33 cellular contexts compared by ENCODE assay signal in genomic region chr9:101878734-101879133, GRCh38.
"Had no signal": no experiment of that assay in that cellular context is flagged by ENCODE, and none has a peak within 500 bp of the region (broad histone marks: within the 10 kb centered on the region; RNA-seq: fewer than 3 reads in every experiment).

No MANE protein-coding gene starts in this region.

- DNase-seq: activated CD4-positive, alpha-beta memory T cell treated with anti-CD3 and anti-CD28 coated beads, Interleukin-2, amount 10 ng/mL, durations not matched to agents 7 days and 5 days; activated CD4-positive, alpha-beta T cell treated with anti-CD3 and anti-CD28 coated beads for 1 hour; activated CD4-positive, alpha-beta T cell treated with anti-CD3 and anti-CD28 coated beads for 36 hours; activated CD4-positive, alpha-beta T cell treated with anti-CD3 and anti-CD28 coated beads for 48 hours; activated CD4-positive, alpha-beta T cell treated with anti-CD3 and anti-CD28 coated beads, Interleukin-2, amount 10 ng/mL, durations not matched to agents 7 days and 5 days; activated CD4-positive, alpha-beta T cell treated with anti-CD3 and anti-CD28 coated beads, Interleukin-2, amount 50 U/mL, for 48 hours; activated CD4-positive, CD25-positive, alpha-beta regulatory T cell; activated CD8-positive, alpha-beta memory T cell treated with anti-CD3 and anti-CD28 coated beads for 24 hours; activated CD8-positive, alpha-beta memory T cell treated with anti-CD3 and anti-CD28 coated beads, Interleukin-2, amount 10 ng/mL, durations not matched to agents 7 days and 5 days; activated CD8-positive, alpha-beta memory T cell treated with anti-CD3 and anti-CD28 coated beads, Interleukin-2, amount 50 U/mL, for 48 hours; activated CD8-positive, alpha-beta T cell treated with anti-CD3 and anti-CD28 coated beads, Interleukin-2, amount 10 ng/mL, durations not matched to agents 7 days and 5 days; activated effector memory CD4-positive, alpha-beta T cell treated with Interleukin-2 at 50 U/mL for 16 hours; activated gamma-delta T cell; activated naive CD4-positive, alpha-beta T cell treated with anti-CD3 and anti-CD28 coated beads, Interleukin-2, amount 10 ng/mL, durations not matched to agents 7 days and 5 days; activated naive CD4-positive, alpha-beta T cell treated with Interleukin-2 at 50 U/mL for 16 hours; activated naive CD8-positive, alpha-beta T cell treated with anti-CD3 and anti-CD28 coated beads, Interleukin-2, amount 10 ng/mL, durations not matched to agents 7 days and 5 days; activated naive CD8-positive, alpha-beta T cell treated with anti-CD3 and anti-CD28 coated beads, Interleukin-2, amount 50 U/mL, for 24 hours; activated T-cell treated with anti-CD3 and anti-CD28 coated beads, Interleukin-2, amount 50 U/mL, for 24 hours; activated T-cell treated with anti-CD3 and anti-CD28 coated beads, Interleukin-2, amount 50 U/mL, for 48 hours; amygdala; anterior cingulate cortex; caudate nucleus; cerebellar nuclear complex; T-helper 1 cell; T-helper 2 cell; T-helper 9 cell; WERI-Rb-1 had no signal

- H3K4me1 ChIP-seq: ascending aorta had no signal

- H3K27ac ChIP-seq: ascending aorta, cardiac muscle cell, WERI-Rb-1 had no signal

- H3K27me3 ChIP-seq: ascending aorta, cardiac muscle cell had no signal

- ATAC-seq: activated CD4-positive, alpha-beta T cell treated with anti-CD3 and anti-CD28 coated beads for 36 hours; activated CD4-positive, CD25-positive, alpha-beta regulatory T cell treated with anti-CD3 and anti-CD28 coated beads, Interleukin-2, amount 50 U/mL, for 24 hours; activated CD8-positive, alpha-beta memory T cell treated with anti-CD3 and anti-CD28 coated beads, Interleukin-2, amount 10 ng/mL, durations not matched to agents 7 days and 5 days; activated CD8-positive, alpha-beta T cell treated with anti-CD3 and anti-CD28 coated beads, Interleukin-2, amount 10 ng/mL, durations not matched to agents 7 days and 5 days; activated naive CD8-positive, alpha-beta T cell treated with anti-CD3 and anti-CD28 coated beads, Interleukin-2, amount 50 U/mL, for 24 hours; WTC11 had no signal

- FAIRE-seq: bronchial epithelial cell, TTC549 had no signal

- H3K9me3 ChIP-seq: ascending aorta had no signal

- H3K36me3 ChIP-seq: ascending aorta, cardiac muscle cell, WERI-Rb-1 had no signal

- H3K4me3 ChIP-seq: ascending aorta, cardiac muscle cell had no signal
